Comparison of ENCODE assay signal across 25 cellular contexts in the genomic region with DNA sequence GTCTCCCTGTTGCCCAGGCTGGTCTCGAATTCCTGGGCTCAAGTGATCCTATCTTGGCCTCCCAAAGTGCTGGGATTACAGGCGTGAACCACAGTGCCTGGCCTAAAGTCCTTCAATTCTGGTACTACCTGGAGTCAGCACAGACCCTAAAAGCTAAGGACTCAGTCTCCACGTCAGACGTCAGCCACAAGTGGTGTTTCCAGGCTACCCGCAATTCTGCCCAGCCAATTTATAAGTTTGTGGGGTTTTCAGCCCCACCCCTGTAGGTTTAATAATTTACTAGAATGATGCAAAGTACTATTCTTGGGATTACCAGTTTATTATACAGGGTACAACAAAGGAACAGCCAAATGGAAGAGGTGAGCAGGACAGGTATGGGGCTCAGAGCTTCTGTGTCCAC.
"Had no signal": no experiment of that assay in that cellular context is flagged by ENCODE, and none has a peak within 500 bp of the region (broad histone marks: within the 10 kb centered on the region; RNA-seq: fewer than 3 reads in every experiment).

No MANE protein-coding gene starts in this region.

- H3K9me3 ChIP-seq: body of pancreas, gastroesophageal sphincter had no signal

- H3K4me3 ChIP-seq: body of pancreas, cardiac muscle cell, gastroesophageal sphincter, heart left ventricle, lower lobe of right lung, SK-N-MC, stomach, suprapubic skin had no signal

- H3K27ac ChIP-seq: body of pancreas, cardiac muscle cell, gastroesophageal sphincter, heart left ventricle, lower lobe of right lung, SK-N-MC, stomach, suprapubic skin had no signal

- H3K27me3 ChIP-seq: body of pancreas, cardiac muscle cell, gastroesophageal sphincter, heart left ventricle, stomach, suprapubic skin had no signal

- H3K36me3 ChIP-seq: cardiac muscle cell had no signal

- ATAC-seq: body of pancreas; esophagus mucosa; gastroesophageal sphincter; heart left ventricle; left cardiac atrium; lower lobe of right lung; naive thymus-derived CD8-positive, alpha-beta T cell; stimulated activated memory B cell treated with anti-CD40 and anti-IgM and Interleukin-4, amounts not matched to agents 10 μg/mL and 1 μg/mL and 100 μg/mL, for 72 hours had no signal

- DNase-seq: activated CD4-positive, alpha-beta memory T cell treated with anti-CD3 and anti-CD28 coated beads for 36 hours; activated CD4-positive, alpha-beta T cell treated with anti-CD3 and anti-CD28 coated beads for 48 hours; activated naive CD4-positive, alpha-beta T cell treated with Interleukin-2 at 50 U/mL for 16 hours; activated T-cell treated with anti-CD3 and anti-CD28 coated beads, Interleukin-2, amount 50 U/mL, for 48 hours; anterior cingulate cortex; body of pancreas; effector CD8-positive, alpha-beta T cell; heart left ventricle; left cardiac atrium; lower lobe of right lung; naive thymus-derived CD8-positive, alpha-beta T cell; stimulated activated CD4-positive, alpha-beta T cell treated with anti-CD3 and anti-CD28 coated beads, Interleukin-12 subunit alpha, Interleukin-12 subunit beta, amount 100 ng/mL, for 4 hours; stimulated activated CD4-positive, alpha-beta T cell treated with anti-CD3 and anti-CD28 coated beads, Interleukin-2, amount 100 ng/mL, for 24 hours; stomach; trophoblast cell had no signal

- H3K27ac Mint-ChIP-seq: activated CD4-positive, alpha-beta memory T cell treated with anti-CD3 and anti-CD28 coated beads for 36 hours; dendritic cell treated with granulocyte-macrophage colony-stimulating factor and Interleukin-4, amounts not matched to agents 40 ng/mL and 50 ng/mL, for 4 days; stimulated activated memory B cell treated with anti-CD40 and anti-IgM and Interleukin-4, amounts not matched to agents 10 μg/mL and 1 μg/mL and 100 μg/mL, for 72 hours had no signal

- H3K4me1 ChIP-seq: lower lobe of right lung had no signal

- FAIRE-seq: endothelial cell of umbilical vein, islet of Langerhans had no signal

- H3K4me3 Mint-ChIP-seq: activated CD4-positive, alpha-beta memory T cell treated with anti-CD3 and anti-CD28 coated beads for 36 hours; dendritic cell treated with granulocyte-macrophage colony-stimulating factor and Interleukin-4, amounts not matched to agents 40 ng/mL and 50 ng/mL, for 4 days; stimulated activated memory B cell treated with anti-CD40 and anti-IgM and Interleukin-4, amounts not matched to agents 10 μg/mL and 1 μg/mL and 100 μg/mL, for 72 hours had no signal

- H3K27me3 Mint-ChIP-seq: activated CD4-positive, alpha-beta memory T cell treated with anti-CD3 and anti-CD28 coated beads for 36 hours; dendritic cell treated with granulocyte-macrophage colony-stimulating factor and Interleukin-4, amounts not matched to agents 40 ng/mL and 50 ng/mL, for 4 days; naive thymus-derived CD8-positive, alpha-beta T cell; progenitor cell of endocrine pancreas; stimulated activated memory B cell treated with anti-CD40 and anti-IgM and Interleukin-4, amounts not matched to agents 10 μg/mL and 1 μg/mL and 100 μg/mL, for 72 hours had no signal

- H3K4me1 Mint-ChIP-seq: stimulated activated memory B cell treated with anti-CD40 and anti-IgM and Interleukin-4, amounts not matched to agents 10 μg/mL and 1 μg/mL and 100 μg/mL, for 72 hours had no signal
